Comparison of ENCODE assay signal across 26 cellular contexts in the genomic region with DNA sequence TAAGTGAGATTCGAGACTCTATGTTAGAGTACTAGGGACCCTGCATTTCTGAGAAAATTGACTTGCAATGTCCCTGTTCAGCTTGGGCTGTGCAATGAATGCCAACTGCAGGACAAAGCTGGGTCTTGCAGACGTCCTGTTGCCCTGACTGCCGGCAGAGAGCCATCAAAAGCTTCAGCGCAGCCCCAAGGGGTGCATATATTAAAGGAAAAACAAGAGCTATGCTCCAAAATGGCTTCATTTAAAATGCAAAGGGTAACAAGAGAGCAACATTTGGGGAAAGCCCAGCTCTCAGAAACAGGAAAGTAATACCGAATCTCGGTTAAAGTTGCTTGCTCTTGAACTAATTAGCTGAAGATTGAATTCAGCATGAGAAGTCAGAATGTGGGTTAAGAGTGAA.
DNase-seq lines count a peak whose midpoint lies in the region; ATAC-seq and TF ChIP-seq lines count a peak whose summit lies in the region.
"Had no signal": no experiment of that assay in that cellular context is flagged by ENCODE, and none has a peak within 500 bp of the region (broad histone marks: within the 10 kb centered on the region; RNA-seq: fewer than 3 reads in every experiment).

No MANE protein-coding gene starts in this region.

- CTCF ChIA-PET in WTC11 (lab: Charles Lee), result no interaction called here
- CTCF ChIA-PET in CD8-positive, alpha-beta memory T cell (lab: Charles Lee), result no interaction called here

- no peaks in the 10 kb centered on the region for H3K27me3 Mint-ChIP-seq in WTC11 (ENCODE audit: low read depth)
- peaks cover 0 to 5% of the 10 kb centered on the region in 2 donors for H3K27me3 Mint-ChIP-seq in CD8-positive, alpha-beta memory T cell
- H3K27me3 Mint-ChIP-seq: activated CD4-positive, alpha-beta T cell treated with anti-CD3 and anti-CD28 coated beads, Interleukin-2, amount 10 ng/mL, durations not matched to agents 7 days and 5 days; activated CD8-positive, alpha-beta memory T cell treated with anti-CD3 and anti-CD28 coated beads, Interleukin-2, amount 10 ng/mL, durations not matched to agents 7 days and 5 days; effector memory CD8-positive, alpha-beta T cell had no signal

- H3K4me2 ChIP-seq in BLaER1 (peak overlapping the region; percentile 27; the same call in 1 of the 2 replicates), osteoblast (ENCODE audit: insufficient read depth, low read length) (peak overlapping the region; percentile 43)
- H3K4me2 ChIP-seq: A549 had no signal

- H3K9me3 Mint-ChIP-seq in WTC11, result no peaks in the 10 kb centered on the region; the same call in 1 of the 2 replicates
- H3K9me3 Mint-ChIP-seq in CD8-positive, alpha-beta memory T cell, result peaks cover 0 to 4% (median 0%) of the 10 kb centered on the region in 5 donors
- H3K9me3 Mint-ChIP-seq: activated CD4-positive, alpha-beta T cell treated with anti-CD3 and anti-CD28 coated beads, Interleukin-2, amount 10 ng/mL, durations not matched to agents 7 days and 5 days; activated naive CD4-positive, alpha-beta T cell treated with anti-CD3 and anti-CD28 coated beads, Interleukin-2, amount 50 U/mL, for 24 hours; effector memory CD8-positive, alpha-beta T cell; stimulated activated effector memory CD8-positive, alpha-beta T cell treated with anti-CD3 and anti-CD28 coated beads, Interleukin-12 subunit alpha, Interleukin-12 subunit beta, amount 100 ng/mL, for 72 hours; T-helper 2 cell treated with Interferon-gamma antibody and Interleukin-4, amounts not matched to agents 5 μg/mL and 100 μg/mL, for 36 hours had no signal

- peaks cover 23% of the 10 kb centered on the region for H3K4me1 Mint-ChIP-seq in WTC11
- no peaks in the 10 kb centered on the region for H3K4me1 Mint-ChIP-seq in CD8-positive, alpha-beta memory T cell
- H3K4me1 Mint-ChIP-seq: activated CD4-positive, alpha-beta T cell treated with anti-CD3 and anti-CD28 coated beads, Interleukin-2, amount 10 ng/mL, durations not matched to agents 7 days and 5 days; activated CD8-positive, alpha-beta memory T cell treated with anti-CD3 and anti-CD28 coated beads, Interleukin-2, amount 10 ng/mL, durations not matched to agents 7 days and 5 days; activated naive CD4-positive, alpha-beta T cell treated with anti-CD3 and anti-CD28 coated beads, Interleukin-2, amount 50 U/mL, for 24 hours; stimulated activated effector memory CD8-positive, alpha-beta T cell treated with anti-CD3 and anti-CD28 coated beads, Interleukin-12 subunit alpha, Interleukin-12 subunit beta, amount 100 ng/mL, for 72 hours had no signal

- POLR2A ChIA-PET in WTC11 (lab: Charles Lee), result interaction anchor here (1.1 kb wide), 1 partner anchor 33 kb away, joined by 3 read pairs; no protein-coding TSS in a partner anchor
- POLR2A ChIA-PET in CD8-positive, alpha-beta memory T cell (lab: Charles Lee), result no interaction called here

- H4K20me1 ChIP-seq in BLaER1, result no peaks in the 10 kb centered on the region
- H4K20me1 ChIP-seq in osteoblast (ENCODE audit: insufficient read depth, low read length), result no peaks in the 10 kb centered on the region

- H3K36me3 Mint-ChIP-seq in WTC11, result no peaks in the 10 kb centered on the region
- no peaks in the 10 kb centered on the region for H3K36me3 Mint-ChIP-seq in CD8-positive, alpha-beta memory T cell
- H3K36me3 Mint-ChIP-seq: activated CD8-positive, alpha-beta memory T cell treated with anti-CD3 and anti-CD28 coated beads, Interleukin-2, amount 10 ng/mL, durations not matched to agents 7 days and 5 days; activated naive CD4-positive, alpha-beta T cell treated with anti-CD3 and anti-CD28 coated beads, Interleukin-2, amount 50 U/mL, for 24 hours; stimulated activated effector memory CD8-positive, alpha-beta T cell treated with anti-CD3 and anti-CD28 coated beads, Interleukin-12 subunit alpha, Interleukin-12 subunit beta, amount 100 ng/mL, for 72 hours had no signal

- no peak for DNase-seq in WTC11 (ENCODE audit: low spot score)
- DNase-seq in globus pallidus (ENCODE audit: low spot score), result peak; percentile 79
- DNase-seq in osteoblast (ENCODE audit: insufficient read length, low spot score, missing footprints), result no peak
- no peak for DNase-seq in CD8-positive, alpha-beta memory T cell
- DNase-seq: activated CD4-positive, alpha-beta T cell treated with anti-CD3 and anti-CD28 coated beads, Interleukin-2, amount 10 ng/mL, durations not matched to agents 7 days and 5 days; activated CD8-positive, alpha-beta memory T cell treated with anti-CD3 and anti-CD28 coated beads, Interleukin-2, amount 10 ng/mL, durations not matched to agents 7 days and 5 days; Calu3; effector memory CD8-positive, alpha-beta T cell; KG1; MM.1S; NCI-H1417; NCI-H2081; NCI-H774; retina; RPMI8226; spleen; stimulated activated CD4-positive, alpha-beta T cell treated with anti-CD3 and anti-CD28 coated beads, Interleukin-2, amount 100 ng/mL, for 48 hours; uterus had no signal

- TF ChIP-seq CTCF in WTC11 (IDR thresholded peaks at IDR 0.05) (no peak), osteoblast (IDR thresholded peaks at IDR 0.05; ENCODE audit: extremely low read depth, low read depth, low read length) (no peak)

- H3K27ac Mint-ChIP-seq in WTC11, result no peak overlapping the region; the same call in 1 of the 2 replicates
- no peak overlapping the region for H3K27ac Mint-ChIP-seq in CD8-positive, alpha-beta memory T cell
- H3K27ac Mint-ChIP-seq: activated CD4-positive, alpha-beta T cell treated with anti-CD3 and anti-CD28 coated beads, Interleukin-2, amount 10 ng/mL, durations not matched to agents 7 days and 5 days; activated CD8-positive, alpha-beta memory T cell treated with anti-CD3 and anti-CD28 coated beads, Interleukin-2, amount 10 ng/mL, durations not matched to agents 7 days and 5 days; activated naive CD4-positive, alpha-beta T cell treated with anti-CD3 and anti-CD28 coated beads, Interleukin-2, amount 50 U/mL, for 24 hours; effector memory CD8-positive, alpha-beta T cell; stimulated activated effector memory CD8-positive, alpha-beta T cell treated with anti-CD3 and anti-CD28 coated beads, Interleukin-12 subunit alpha, Interleukin-12 subunit beta, amount 100 ng/mL, for 72 hours; T-helper 2 cell treated with Interferon-gamma antibody and Interleukin-4, amounts not matched to agents 5 μg/mL and 100 μg/mL, for 36 hours had no signal

- H3K79me2 ChIP-seq in osteoblast (ENCODE audit: insufficient read depth, low read length), result no peaks in the 10 kb centered on the region

- H3K4me1 ChIP-seq in BLaER1 (peaks cover 68% of the 10 kb centered on the region), osteoblast (ENCODE audit: insufficient read depth, low read length) (peaks cover 4% of the 10 kb centered on the region)
- no peaks in the 10 kb centered on the region for H3K4me1 ChIP-seq in CD8-positive, alpha-beta memory T cell (ENCODE audit: insufficient read depth, low read length)
- H3K4me1 ChIP-seq: spleen, uterus had no signal

- H3K27me3 ChIP-seq in BLaER1 (no peaks in the 10 kb centered on the region), osteoblast (ENCODE audit: insufficient read depth, low read length) (no peaks in the 10 kb centered on the region)
- no peaks in the 10 kb centered on the region for H3K27me3 ChIP-seq in CD8-positive, alpha-beta memory T cell (ENCODE audit: insufficient read depth, low read length, poor library complexity, severe bottlenecking)
- H3K27me3 ChIP-seq: spleen, uterus had no signal

- H3K9ac ChIP-seq in BLaER1, result no peak overlapping the region

- H3K27ac ChIP-seq in BLaER1, result peak overlapping the region; percentile 14; the same call in 1 of the 2 replicates
- H3K27ac ChIP-seq in osteoblast (ENCODE audit: low read depth, low read length), result no peak overlapping the region
- no peak overlapping the region for H3K27ac ChIP-seq in CD8-positive, alpha-beta memory T cell (ENCODE audit: low read depth, low read length)
- H3K27ac ChIP-seq: spleen, uterus had no signal

- H3K4me3 ChIP-seq in BLaER1, result no peak overlapping the region
- peak overlapping the region; percentile 19 for H3K4me3 ChIP-seq in osteoblast (ENCODE audit: insufficient read depth, low read length)
- no peak overlapping the region for H3K4me3 ChIP-seq in CD8-positive, alpha-beta memory T cell (ENCODE audit: low read length)
- H3K4me3 ChIP-seq: A549, spleen, uterus had no signal

- H3K9me3 ChIP-seq in BLaER1, result no peaks in the 10 kb centered on the region; the same call in 1 of the 2 replicates
- H3K9me3 ChIP-seq in osteoblast (ENCODE audit: low read depth, low read length), result no peaks in the 10 kb centered on the region
- no peaks in the 10 kb centered on the region for H3K9me3 ChIP-seq in CD8-positive, alpha-beta memory T cell (ENCODE audit: low read length)
- H3K9me3 ChIP-seq: A549, spleen, uterus had no signal

- H2AFZ ChIP-seq in osteoblast (ENCODE audit: low read length), result peak overlapping the region; percentile 83

- no peak overlapping the region for H3K4me3 Mint-ChIP-seq in WTC11
- H3K4me3 Mint-ChIP-seq in CD8-positive, alpha-beta memory T cell, result no peak overlapping the region
- H3K4me3 Mint-ChIP-seq: activated CD4-positive, alpha-beta T cell treated with anti-CD3 and anti-CD28 coated beads, Interleukin-2, amount 10 ng/mL, durations not matched to agents 7 days and 5 days; activated CD8-positive, alpha-beta memory T cell treated with anti-CD3 and anti-CD28 coated beads, Interleukin-2, amount 10 ng/mL, durations not matched to agents 7 days and 5 days; activated naive CD4-positive, alpha-beta T cell treated with anti-CD3 and anti-CD28 coated beads, Interleukin-2, amount 50 U/mL, for 24 hours; effector memory CD8-positive, alpha-beta T cell; stimulated activated effector memory CD8-positive, alpha-beta T cell treated with anti-CD3 and anti-CD28 coated beads, Interleukin-12 subunit alpha, Interleukin-12 subunit beta, amount 100 ng/mL, for 72 hours; T-helper 2 cell treated with Interferon-gamma antibody and Interleukin-4, amounts not matched to agents 5 μg/mL and 100 μg/mL, for 36 hours had no signal

- H3K36me3 ChIP-seq in BLaER1 (no peaks in the 10 kb centered on the region), osteoblast (ENCODE audit: insufficient read depth, low read length) (no peaks in the 10 kb centered on the region)
- H3K36me3 ChIP-seq in CD8-positive, alpha-beta memory T cell (ENCODE audit: insufficient read depth, low read length), result no peaks in the 10 kb centered on the region
- H3K36me3 ChIP-seq: spleen, uterus had no signal

- ATAC-seq in WTC11 (peak; percentile 53), GM21576 (IDR thresholded peaks at IDR 0.05; ENCODE audit: unreplicated experiment) (no peak), GM18511 (IDR thresholded peaks at IDR 0.05; ENCODE audit: unreplicated experiment) (no peak), GM21825 (IDR thresholded peaks at IDR 0.05; ENCODE audit: unreplicated experiment) (no peak)
- ATAC-seq: A549; activated CD8-positive, alpha-beta memory T cell treated with anti-CD3 and anti-CD28 coated beads, Interleukin-2, amount 10 ng/mL, durations not matched to agents 7 days and 5 days; effector memory CD8-positive, alpha-beta T cell; stimulated activated effector memory CD8-positive, alpha-beta T cell treated with anti-CD3 and anti-CD28 coated beads, Interleukin-12 subunit alpha, Interleukin-12 subunit beta, amount 100 ng/mL, for 72 hours had no signal
